Comparison of ENCODE assay signal across 20 cellular contexts in genomic region chr13:64718116-64718515, GRCh38.
"Had no signal": no experiment of that assay in that cellular context is flagged by ENCODE, and none has a peak within 500 bp of the region (broad histone marks: within the 10 kb centered on the region; RNA-seq: fewer than 3 reads in every experiment).

No MANE protein-coding gene starts in this region.

- ATAC-seq: lower lobe of right lung; natural killer cell; psoas muscle; sciatic nerve; stimulated activated naive B cell treated with anti-CD40 and anti-IgM and Interleukin-4, amounts not matched to agents 10 μg/mL and 1 μg/mL and 100 μg/mL, for 72 hours; stimulated activated naive CD8-positive, alpha-beta T cell treated with anti-CD3 and anti-CD28 coated beads, Interleukin-15, amount 100 ng/mL, for 72 hours had no signal

- H3K4me1 Mint-ChIP-seq: memory B cell; natural killer cell; stimulated activated naive B cell treated with anti-CD40 and anti-IgM and Interleukin-4, amounts not matched to agents 10 μg/mL and 1 μg/mL and 100 μg/mL, for 72 hours; stimulated activated naive CD8-positive, alpha-beta T cell treated with anti-CD3 and anti-CD28 coated beads, Interleukin-15, amount 100 ng/mL, for 72 hours had no signal

- H3K4me1 ChIP-seq: left ventricle myocardium inferior, lower lobe of right lung, psoas muscle, spleen, testis, tibial nerve had no signal

- H3K4me3 Mint-ChIP-seq: endodermal cell; memory B cell; mesothelial cell of epicardium; natural killer cell; stimulated activated naive B cell treated with anti-CD40 and anti-IgM and Interleukin-4, amounts not matched to agents 10 μg/mL and 1 μg/mL and 100 μg/mL, for 72 hours; stimulated activated naive CD8-positive, alpha-beta T cell treated with anti-CD3 and anti-CD28 coated beads, Interleukin-15, amount 100 ng/mL, for 72 hours had no signal

- DNase-seq: central memory CD4-positive, alpha-beta T cell; effector CD4-positive, alpha-beta T cell; endodermal cell; glutamatergic neuron; left ventricle myocardium inferior; lower lobe of right lung; natural killer cell; psoas muscle; spleen; stimulated activated CD4-positive, alpha-beta T cell treated with anti-CD3 and anti-CD28 coated beads, Interleukin-15, amount 100 ng/mL, for 24 hours; stimulated activated CD4-positive, alpha-beta T cell treated with anti-CD3 and anti-CD28 coated beads, Interleukin-2, amount 100 ng/mL, for 24 hours; stimulated activated CD4-positive, alpha-beta T cell treated with anti-CD3 and anti-CD28 coated beads, Interleukin-4, amount 100 ng/mL, for 4 hours; stimulated activated naive B cell treated with anti-CD40 and anti-IgM and Interleukin-4, amounts not matched to agents 10 μg/mL and 1 μg/mL and 100 μg/mL, for 72 hours; stimulated activated naive CD8-positive, alpha-beta T cell treated with anti-CD3 and anti-CD28 coated beads, Interleukin-15, amount 100 ng/mL, for 72 hours; testis had no signal

- H3K36me3 Mint-ChIP-seq: memory B cell; natural killer cell; stimulated activated naive B cell treated with anti-CD40 and anti-IgM and Interleukin-4, amounts not matched to agents 10 μg/mL and 1 μg/mL and 100 μg/mL, for 72 hours had no signal

- H3K27ac Mint-ChIP-seq: endodermal cell; memory B cell; mesothelial cell of epicardium; natural killer cell; stimulated activated naive B cell treated with anti-CD40 and anti-IgM and Interleukin-4, amounts not matched to agents 10 μg/mL and 1 μg/mL and 100 μg/mL, for 72 hours; stimulated activated naive CD8-positive, alpha-beta T cell treated with anti-CD3 and anti-CD28 coated beads, Interleukin-15, amount 100 ng/mL, for 72 hours had no signal

- H3K27me3 ChIP-seq: spleen, testis, tibial nerve had no signal

- H3K4me3 ChIP-seq: coronary artery, left ventricle myocardium inferior, lower lobe of right lung, psoas muscle, spleen, testis, tibial nerve had no signal

- H3K27ac ChIP-seq: coronary artery, left ventricle myocardium inferior, lower lobe of right lung, psoas muscle, spleen, testis, tibial nerve had no signal

- H3K36me3 ChIP-seq: left ventricle myocardium inferior, lower lobe of right lung, spleen, tibial nerve had no signal

- H3K9me3 ChIP-seq: lower lobe of right lung, psoas muscle, testis, tibial nerve had no signal

- H3K27me3 Mint-ChIP-seq: memory B cell; stimulated activated naive B cell treated with anti-CD40 and anti-IgM and Interleukin-4, amounts not matched to agents 10 μg/mL and 1 μg/mL and 100 μg/mL, for 72 hours; stimulated activated naive CD8-positive, alpha-beta T cell treated with anti-CD3 and anti-CD28 coated beads, Interleukin-15, amount 100 ng/mL, for 72 hours had no signal
